In genomic region chr22:37805878-37806277, GRCh38 we compare ENCODE assay signal across 7 cellular contexts. TPM values are rescaled to one million over a fixed set of nuclear protein-coding genes. Genes with fewer than 3 reads are reported as not detected.
DNase-seq lines count a peak whose midpoint lies in the region; ATAC-seq, FAIRE-seq and TF ChIP-seq lines count a peak whose summit lies in the region.
"Had no signal": no experiment of that assay in that cellular context is flagged by ENCODE, and none has a peak within 500 bp of the region (broad histone marks: within the 10 kb centered on the region; RNA-seq: fewer than 3 reads in every experiment).

No MANE protein-coding gene starts in this region.

- peak overlapping the region; percentile 82 for H3K4me3 ChIP-seq in iPS-18a (ENCODE audit: low read length)

- peak overlapping the region; percentile 27 for H3K9ac ChIP-seq in iPS-18a (ENCODE audit: low read length)

- peaks cover 34% of the 10 kb centered on the region for H3K4me1 ChIP-seq in iPS-18a (ENCODE audit: control insufficient read depth, low read depth, low read length)

- H3K9me3 ChIP-seq in iPS-18a (ENCODE audit: control insufficient read depth, low read depth, low read length): no peaks in the 10 kb centered on the region

- DNase-seq in activated T-cell treated with anti-CD3 and anti-CD28 coated beads, Interleukin-2, amount 50 U/mL, for 72 hours: no peak
- DNase-seq in activated T-cell treated with anti-CD3 and anti-CD28 coated beads, Interleukin-2, amount 50 U/mL, for 48 hours: no peak
- DNase-seq in type B pancreatic cell (ENCODE audit: extremely low spot score, unreplicated experiment) (no peak), D721Med (ENCODE audit: insufficient read length, low spot score) (no peak)
- DNase-seq: COR-L47 had no signal

- peaks cover 38% of the 10 kb centered on the region for H3K27me3 Mint-ChIP-seq in activated T-cell treated with anti-CD3 and anti-CD28 coated beads, Interleukin-2, amount 50 U/mL, for 72 hours (ENCODE audit: low read depth)
- no peaks in the 10 kb centered on the region for H3K27me3 Mint-ChIP-seq in type B pancreatic cell

- peak overlapping the region; percentile 40 for H3K27ac Mint-ChIP-seq in activated T-cell treated with anti-CD3 and anti-CD28 coated beads, Interleukin-2, amount 50 U/mL, for 72 hours
- H3K27ac Mint-ChIP-seq in type B pancreatic cell: peak overlapping the region; percentile 76

- no peaks in the 10 kb centered on the region for H3K9me3 Mint-ChIP-seq in activated T-cell treated with anti-CD3 and anti-CD28 coated beads, Interleukin-2, amount 50 U/mL, for 72 hours
- H3K9me3 Mint-ChIP-seq in type B pancreatic cell: no peaks in the 10 kb centered on the region

- TF ChIP-seq CTCF in type B pancreatic cell (conservative IDR thresholded peaks at IDR 0.05) (no peak), D721Med (IDR thresholded peaks at IDR 0.05; ENCODE audit: insufficient read depth, missing control alignments) (no peak)

- H3K27me3 ChIP-seq in iPS-18a (ENCODE audit: control insufficient read depth, insufficient read depth, low read length): peaks cover 66% of the 10 kb centered on the region

- H3K4me1 Mint-ChIP-seq in activated T-cell treated with anti-CD3 and anti-CD28 coated beads, Interleukin-2, amount 50 U/mL, for 72 hours (ENCODE audit: low read depth): peaks cover 42% of the 10 kb centered on the region
- peaks cover 29% of the 10 kb centered on the region for H3K4me1 Mint-ChIP-seq in type B pancreatic cell (ENCODE audit: unreplicated experiment)

- FAIRE-seq in D721Med (lab: Jason Lieb, UNC): no peak

- no peak for ATAC-seq in activated T-cell treated with anti-CD3 and anti-CD28 coated beads, Interleukin-2, amount 50 U/mL, for 72 hours (replicated peaks in 1 of 2)
- ATAC-seq in HG02678 (IDR thresholded peaks at IDR 0.05; ENCODE audit: unreplicated experiment): no peak

- peaks cover 0 to 4% of the 10 kb centered on the region in 2 donors for H3K36me3 Mint-ChIP-seq in activated T-cell treated with anti-CD3 and anti-CD28 coated beads, Interleukin-2, amount 50 U/mL, for 72 hours (ENCODE audit: insufficient read depth in 2 of 2)
- H3K36me3 Mint-ChIP-seq in type B pancreatic cell: no peaks in the 10 kb centered on the region

- H3K36me3 ChIP-seq in iPS-18a (ENCODE audit: control insufficient read depth, low read depth, low read length): no peaks in the 10 kb centered on the region

- H3K27ac ChIP-seq in iPS-18a (ENCODE audit: low read length): no peak overlapping the region

- H3K4me3 Mint-ChIP-seq in activated T-cell treated with anti-CD3 and anti-CD28 coated beads, Interleukin-2, amount 50 U/mL, for 72 hours: peak overlapping the region; percentile 88 to 95
- H3K4me3 Mint-ChIP-seq in type B pancreatic cell: peak overlapping the region; percentile 88

RNA-seq across cellular contexts. Expression of gene GCAT, which starts 1.9 kb away (rescaled TPM):
- total RNA-seq in activated T-cell treated with anti-CD3 and anti-CD28 coated beads, Interleukin-2, amount 50 U/mL, for 72 hours: 10 to 100 TPM; 14.9 to 22.7 TPM
- total RNA-seq in type B pancreatic cell (ENCODE audit: low replicate concordance): 22.3 and 27.4 TPM in 2 replicates

RNA-seq across cellular contexts. Expression of gene GALR3, which starts 17.3 kb away (rescaled TPM):
- under 1 TPM in 1 of 2 donors, not detected in 1; 0.29 TPM for total RNA-seq in activated T-cell treated with anti-CD3 and anti-CD28 coated beads, Interleukin-2, amount 50 U/mL, for 72 hours
- total RNA-seq in type B pancreatic cell (ENCODE audit: low replicate concordance): 0.34 TPM in 1 of 2 replicates, not detected in the other

RNA-seq across cellular contexts. Expression of gene ANKRD54, which starts 38.3 kb away (rescaled TPM):
- 10 to 100 TPM; 22.8 to 28.2 TPM for total RNA-seq in activated T-cell treated with anti-CD3 and anti-CD28 coated beads, Interleukin-2, amount 50 U/mL, for 72 hours
- 24.2 and 29.4 TPM in 2 replicates for total RNA-seq in type B pancreatic cell (ENCODE audit: low replicate concordance)

RNA-seq across cellular contexts. Expression of gene EIF3L, which starts 43.3 kb away (rescaled TPM):
- total RNA-seq in activated T-cell treated with anti-CD3 and anti-CD28 coated beads, Interleukin-2, amount 50 U/mL, for 72 hours: 100 to 1,000 TPM; 826 to 905 TPM
- 578 and 740 TPM in 2 replicates for total RNA-seq in type B pancreatic cell (ENCODE audit: low replicate concordance)
